In genomic region chr13:20043207-20043925, GRCh38 we compare ENCODE assay signal across 1 cellular context.
TF ChIP-seq lines count a peak whose summit lies in the region.

No MANE protein-coding gene starts in this region.

TF ChIP-seq in HepG2, 621 proteins besides CTCF, POLR2A, EP300 and RAD21 (continued from another document):
- TF ChIP-seq NR3C1 (CRISPR knock-in tag; IDR thresholded peaks at IDR 0.05) (no peak), ATF6 (CRISPR knock-in tag; conservative IDR thresholded peaks at IDR 0.05) (no peak)
